Comparison of ENCODE assay signal across 8 cellular contexts in the genomic region with DNA sequence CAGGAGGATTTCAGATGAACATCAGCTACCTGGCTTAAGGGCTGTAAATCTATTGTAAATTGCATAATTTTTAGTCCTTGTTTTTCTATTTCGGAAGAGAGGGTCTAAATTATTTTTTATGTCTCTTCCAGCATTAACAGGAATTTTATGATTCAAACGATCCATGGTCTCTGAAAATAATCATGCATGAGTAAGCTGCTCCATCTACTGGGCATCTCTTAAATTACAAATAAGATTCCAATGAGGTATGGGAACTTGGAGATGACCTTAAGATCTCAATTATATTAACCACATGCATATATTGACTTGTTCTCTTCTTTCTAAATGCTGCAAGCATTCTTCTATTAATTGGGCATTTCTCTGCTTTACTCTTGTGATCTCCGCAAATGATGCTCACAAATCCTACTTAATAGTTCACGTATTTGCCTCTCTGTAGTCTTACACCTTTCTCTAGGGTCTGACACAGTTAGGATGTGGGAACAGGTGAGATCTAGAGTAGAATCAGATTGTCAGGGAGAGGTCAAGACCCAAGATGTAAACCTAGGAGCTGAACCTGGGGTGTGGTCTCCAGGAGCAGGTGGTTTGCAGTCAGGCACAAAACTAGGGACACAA.
A peak's percentile ranks its signal among the peaks of the same experiment; 100 is the strongest.
DNase-seq lines count a peak whose midpoint lies in the region; ATAC-seq, FAIRE-seq and TF ChIP-seq lines count a peak whose summit lies in the region.

No MANE protein-coding gene starts in this region.

- no peaks in the 10 kb centered on the region for H3K27me3 ChIP-seq in BE2C
- no peaks in the 10 kb centered on the region for H3K27me3 ChIP-seq in small intestine (ENCODE audit: control insufficient read depth in 2 of 2, insufficient read depth in 2 of 2, low read length in 2 of 2)

- H3K4me3 ChIP-seq in BE2C (ENCODE audit: low read depth, low read length) (no peak overlapping the region), small intestine (ENCODE audit: low read depth in 1 of 2, low read length in 2 of 2) (no peak overlapping the region)

- WGBS in small intestine, 3 donors, result 39 to 40% (median 39%) methylated on average over 4 of the region's 4 CpGs

- H3K27me3 Mint-ChIP-seq in glutamatergic neuron (ENCODE audit: unreplicated experiment), result peaks cover 1% of the 10 kb centered on the region
- peaks cover 6% of the 10 kb centered on the region for H3K27me3 Mint-ChIP-seq in activated CD4-positive, alpha-beta T cell treated with anti-CD3 and anti-CD28 coated beads for 36 hours

- TF ChIP-seq CTCF in BE2C (IDR thresholded peaks at IDR 0.05; ENCODE audit: low read depth, low read length) (peak; percentile 71), glutamatergic neuron (IDR thresholded peaks at IDR 0.05; ENCODE audit: partially characterized antibody, unreplicated experiment) (peak; percentile 76)

- CTCF ChIA-PET in activated CD4-positive, alpha-beta T cell treated with anti-CD3 and anti-CD28 coated beads for 36 hours (lab: Charles Lee), result interaction anchor here (0.7 to 4.2 kb wide), 13 partner anchors 9 to 287 kb away, joined by 3 to 43 read pairs (median 5); no protein-coding TSS in a partner anchor

- peaks cover 2% of the 10 kb centered on the region for H3K4me1 Mint-ChIP-seq in glutamatergic neuron (ENCODE audit: low read depth, unreplicated experiment)
- no peaks in the 10 kb centered on the region for H3K4me1 Mint-ChIP-seq in activated CD4-positive, alpha-beta T cell treated with anti-CD3 and anti-CD28 coated beads for 36 hours

- H3K9me3 ChIP-seq in BE2C, result no peaks in the 10 kb centered on the region
- no peaks in the 10 kb centered on the region for H3K9me3 ChIP-seq in small intestine (ENCODE audit: control insufficient read depth, low read depth)

- no peaks in the 10 kb centered on the region for H3K36me3 Mint-ChIP-seq in glutamatergic neuron (ENCODE audit: unreplicated experiment)
- no peaks in the 10 kb centered on the region for H3K36me3 Mint-ChIP-seq in activated CD4-positive, alpha-beta T cell treated with anti-CD3 and anti-CD28 coated beads for 36 hours (ENCODE audit: low read depth)

- intact Hi-C loops in activated CD4-positive, alpha-beta T cell treated with anti-CD3 and anti-CD28 coated beads for 36 hours (cut with DNase I, micrococcal nuclease), result loop anchor here (1.0 to 10.0 kb wide), 2 partner anchors 243 to 941 kb away; no protein-coding TSS in a partner anchor

- no peak overlapping the region for H3K27ac ChIP-seq in small intestine (ENCODE audit: low read depth in 1 of 2, low read length in 1 of 2)

- POLR2A ChIA-PET in activated CD4-positive, alpha-beta T cell treated with anti-CD3 and anti-CD28 coated beads for 36 hours (lab: Charles Lee), result no interaction called here

- H3K36me3 ChIP-seq in BE2C (no peaks in the 10 kb centered on the region), small intestine (ENCODE audit: control insufficient read depth in 2 of 2, insufficient read depth in 2 of 2, low read length in 2 of 2) (no peaks in the 10 kb centered on the region)

- H3K4me3 Mint-ChIP-seq in glutamatergic neuron (ENCODE audit: unreplicated experiment), result no peak overlapping the region
- no peak overlapping the region for H3K4me3 Mint-ChIP-seq in activated CD4-positive, alpha-beta T cell treated with anti-CD3 and anti-CD28 coated beads for 36 hours

- H3K4me1 ChIP-seq in BE2C, result peaks cover 15% of the 10 kb centered on the region
- H3K4me1 ChIP-seq in small intestine (ENCODE audit: control insufficient read depth in 2 of 2, insufficient read depth in 1 of 2, low read depth in 1 of 2, low read length in 1 of 2), result no peaks in the 10 kb centered on the region

- DNase-seq in BE2C (no peak), M059J (ENCODE audit: low read depth) (peak; percentile 62), SW480 (ENCODE audit: low spot score) (peak; percentile 49), glutamatergic neuron (no peak), small intestine (peak; percentile 71)
- DNase-seq in activated CD4-positive, alpha-beta T cell treated with anti-CD3 and anti-CD28 coated beads for 36 hours, result no peak

- no peaks in the 10 kb centered on the region for H3K9me3 Mint-ChIP-seq in glutamatergic neuron (ENCODE audit: unreplicated experiment)
- no peaks in the 10 kb centered on the region for H3K9me3 Mint-ChIP-seq in activated CD4-positive, alpha-beta T cell treated with anti-CD3 and anti-CD28 coated beads for 36 hours (ENCODE audit: low read depth)

- H3K27ac Mint-ChIP-seq in glutamatergic neuron (ENCODE audit: unreplicated experiment), result no peak overlapping the region
- H3K27ac Mint-ChIP-seq in activated CD4-positive, alpha-beta T cell treated with anti-CD3 and anti-CD28 coated beads for 36 hours, result no peak overlapping the region

- ATAC-seq in GM18870 (IDR thresholded peaks at IDR 0.05; ENCODE audit: unreplicated experiment) (peak; percentile 59), GM18517 (IDR thresholded peaks at IDR 0.05; ENCODE audit: unreplicated experiment) (no peak)
- ATAC-seq in activated CD4-positive, alpha-beta T cell treated with anti-CD3 and anti-CD28 coated beads for 36 hours, result no peak

- peak; percentile 87 for FAIRE-seq in small intestine (lab: Jason Lieb, UNC)

Comparison
In these comparisons a context has a peak if more than half of its experiments do, and no peak if none do; other contexts are left out.
1. DNase-seq: peak in M059J (single experiment), SW480 (single experiment) and small intestine (single experiment); none in BE2C (single experiment), glutamatergic neuron (single experiment) and activated CD4-positive, alpha-beta T cell treated with anti-CD3 and anti-CD28 coated beads for 36 hours (single experiment).